In genomic region chr6:160054271-160054670, GRCh38 we compare ENCODE assay signal across 19 cellular contexts.
"Had no signal": no experiment of that assay in that cellular context is flagged by ENCODE, and none has a peak within 500 bp of the region (broad histone marks: within the 10 kb centered on the region; RNA-seq: fewer than 3 reads in every experiment).

No MANE protein-coding gene starts in this region.

- H3K27me3 Mint-ChIP-seq: activated CD8-positive, alpha-beta T cell treated with anti-CD3 and anti-CD28 coated beads for 36 hours had no signal

- H3K9me3 Mint-ChIP-seq: activated CD8-positive, alpha-beta T cell treated with anti-CD3 and anti-CD28 coated beads for 36 hours; activated T-cell treated with anti-CD3 and anti-CD28 coated beads, Interleukin-2, amount 50 U/mL, for 72 hours; T-helper 1 cell treated with Interleukin-12 subunit alpha and Interleukin-12 subunit beta and Interleukin-4 antibody, amounts not matched to agents 30 μg/mL and 1 μg/mL, for 36 hours had no signal

- H3K27ac Mint-ChIP-seq: activated CD8-positive, alpha-beta T cell treated with anti-CD3 and anti-CD28 coated beads for 36 hours; activated T-cell treated with anti-CD3 and anti-CD28 coated beads, Interleukin-2, amount 50 U/mL, for 72 hours; neural progenitor cell; T-helper 1 cell treated with Interleukin-12 subunit alpha and Interleukin-12 subunit beta and Interleukin-4 antibody, amounts not matched to agents 30 μg/mL and 1 μg/mL, for 36 hours had no signal

- H3K4me1 Mint-ChIP-seq: neural progenitor cell had no signal

- DNase-seq: activated CD4-positive, alpha-beta T cell treated with anti-CD3 and anti-CD28 coated beads, Interleukin-2, amount 50 U/mL, for 1 hour; activated CD4-positive, CD25-positive, alpha-beta regulatory T cell treated with anti-CD3 and anti-CD28 coated beads, Interleukin-2, amount 50 U/mL, for 72 hours; activated CD8-positive, alpha-beta T cell treated with anti-CD3 and anti-CD28 coated beads for 36 hours; activated effector memory CD4-positive, alpha-beta T cell treated with Interleukin-2 at 50 U/mL for 16 hours; activated naive CD4-positive, alpha-beta T cell treated with Interleukin-2 at 50 U/mL for 16 hours; activated T-cell treated with anti-CD3 and anti-CD28 coated beads, Interleukin-2, amount 50 U/mL, for 72 hours; anterior cingulate cortex; body of pancreas; dermis blood vessel endothelial cell; effector CD4-positive, alpha-beta T cell; left cardiac atrium; left ventricle myocardium superior; occipital lobe; spleen; stimulated activated naive CD4-positive, alpha-beta T cell treated with Interleukin-2 at 50 U/mL for 16 hours; T1000 had no signal

- ATAC-seq: activated CD8-positive, alpha-beta T cell treated with anti-CD3 and anti-CD28 coated beads for 36 hours; activated T-cell treated with anti-CD3 and anti-CD28 coated beads, Interleukin-2, amount 50 U/mL, for 72 hours; body of pancreas; left cardiac atrium; left ventricle myocardium superior; right cardiac atrium had no signal

- H3K4me3 Mint-ChIP-seq: activated CD8-positive, alpha-beta T cell treated with anti-CD3 and anti-CD28 coated beads for 36 hours; activated T-cell treated with anti-CD3 and anti-CD28 coated beads, Interleukin-2, amount 50 U/mL, for 72 hours; neural progenitor cell; T-helper 1 cell treated with Interleukin-12 subunit alpha and Interleukin-12 subunit beta and Interleukin-4 antibody, amounts not matched to agents 30 μg/mL and 1 μg/mL, for 36 hours had no signal
